In genomic region chr12:122500685-122501488, GRCh38 we compare ENCODE assay signal across 8 cellular contexts. TPM values are rescaled to one million over a fixed set of nuclear protein-coding genes. Genes with fewer than 3 reads are reported as not detected.
DNase-seq lines count a peak whose midpoint lies in the region; ATAC-seq and TF ChIP-seq lines count a peak whose summit lies in the region.

Gene ZCCHC8 (minus strand): TSS chr12:122500932. CDS start chr12:122500840, 92 bp downstream.

- H3K4me1 ChIP-seq in lung (ENCODE audit: control insufficient read depth in 2 of 2, insufficient read depth in 2 of 2, low read length in 2 of 2): peaks cover 0 to 1% of the 10 kb centered on the region in 2 donors

- peak; percentile 83 for ATAC-seq in GM19467 (IDR thresholded peaks at IDR 0.05; ENCODE audit: unreplicated experiment)
- peak; percentile 98 for ATAC-seq in lung (ENCODE audit: insufficient read depth, low FRiP score)

- 1 to 2% methylated on average over 52 of the region's 52 CpGs for WGBS in lung, 2 donors

- no peaks in the 10 kb centered on the region for H3K9me3 ChIP-seq in lung (ENCODE audit: control insufficient read depth in 2 of 2, insufficient read depth in 1 of 2, low read length in 1 of 2)

- peaks cover 12 to 14% of the 10 kb centered on the region in 2 donors for H3K36me3 ChIP-seq in lung (ENCODE audit: control insufficient read depth in 2 of 2, insufficient read depth in 2 of 2, low read length in 2 of 2)

- DNase-seq in COLO668 (lab: John Stamatoyannopoulos, UW; ENCODE audit: unreplicated experiment) (peak; percentile 98), HS-27A (ENCODE audit: low read depth) (peak; percentile 89), NK-92 (lab: John Stamatoyannopoulos, UW; ENCODE audit: unreplicated experiment) (peak; percentile 42), lung (ENCODE audit: low spot score) (peak; percentile 98)
- DNase-seq in activated CD8-positive, alpha-beta memory T cell treated with anti-CD3 and anti-CD28 coated beads for 1 hour (ENCODE audit: extremely low read depth in 1 of 2, low read depth in 1 of 2): peak; percentile 92 to 93
- DNase-seq in effector CD4-positive, alpha-beta T cell: peak; percentile 96
- DNase-seq in stimulated activated CD4-positive, alpha-beta T cell treated with anti-CD3 and anti-CD28 coated beads, TNF-alpha, amount 100 ng/mL, for 4 hours (ENCODE audit: low read depth in 3 of 3): peak; percentile 93 to 94 (median 93)

- peak within 1 kb of the TSS; percentile 96 to 100 for H3K27ac ChIP-seq in lung (ENCODE audit: low read depth in 1 of 2, low read length in 1 of 2)

- TF ChIP-seq CTCF in lung (IDR thresholded peaks at IDR 0.05; ENCODE audit: control extremely low read depth, extremely low read depth): no peak

- peak within 1 kb of the TSS; percentile 77 for H3K4me3 ChIP-seq in lung

- no peaks in the 10 kb centered on the region for H3K27me3 ChIP-seq in lung (ENCODE audit: control insufficient read depth, insufficient read depth)

RNA-seq across cellular contexts. Expression of gene ZCCHC8, which starts in this region (rescaled TPM):
- 10 to 100 TPM; 16.7 to 48.1 TPM for total RNA-seq in lung
- polyA plus RNA-seq in lung: 10 to 100 TPM; 12.8 to 26.9 TPM

Comparison
In these comparisons a context has a peak if more than half of its experiments do, and no peak if none do; other contexts are left out.
1. Peak in every context shown above with its lines: DNase-seq, ATAC-seq, H3K4me3 ChIP-seq and H3K27ac ChIP-seq.
2. DNase-seq: peak in every context shown above with its lines; median percentile 98 in COLO668; 98 in lung; 96 in effector CD4-positive, alpha-beta T cell; 93 in stimulated activated CD4-positive, alpha-beta T cell treated with anti-CD3 and anti-CD28 coated beads, TNF-alpha, amount 100 ng/mL, for 4 hours; 92 in activated CD8-positive, alpha-beta memory T cell treated with anti-CD3 and anti-CD28 coated beads for 1 hour; 89 in HS-27A; 42 in NK-92.